25 cellular contexts compared by ENCODE assay signal in genomic region chr3:24435581-24435980, GRCh38. TPM values are rescaled to one million over a fixed set of nuclear protein-coding genes. Genes with fewer than 3 reads are reported as not detected.
"Had no signal": no experiment of that assay in that cellular context is flagged by ENCODE, and none has a peak within 500 bp of the region (broad histone marks: within the 10 kb centered on the region; RNA-seq: fewer than 3 reads in every experiment).

No MANE protein-coding gene starts in this region.

- H3K4me3 ChIP-seq: heart right ventricle, lower lobe of right lung, pancreas, right lobe of liver, smooth muscle cell, thyroid gland, vagina had no signal

- H3K4me2 ChIP-seq: smooth muscle cell had no signal

- H3K4me3 Mint-ChIP-seq: endodermal cell; naive thymus-derived CD8-positive, alpha-beta T cell; neural crest cell; stimulated activated naive CD8-positive, alpha-beta T cell treated with anti-CD3 and anti-CD28 coated beads, Interleukin-15, amount 100 ng/mL, for 72 hours had no signal

- ATAC-seq: esophagus mucosa; foreskin keratinocyte; heart right ventricle; left ventricle myocardium superior; lower lobe of right lung; naive thymus-derived CD8-positive, alpha-beta T cell; pancreas; right lobe of liver; stimulated activated naive CD8-positive, alpha-beta T cell treated with anti-CD3 and anti-CD28 coated beads, Interleukin-15, amount 100 ng/mL, for 72 hours had no signal

- H3K9me3 ChIP-seq: lower lobe of right lung, neutrophil, pancreas, right lobe of liver, thyroid gland, vagina had no signal

- H3K4me1 ChIP-seq: foreskin keratinocyte, lower lobe of right lung, thyroid gland, vagina had no signal

- H3K27ac Mint-ChIP-seq: endodermal cell; naive thymus-derived CD8-positive, alpha-beta T cell; stimulated activated naive CD8-positive, alpha-beta T cell treated with anti-CD3 and anti-CD28 coated beads, Interleukin-15, amount 100 ng/mL, for 72 hours had no signal

- H3K36me3 ChIP-seq: heart right ventricle, lower lobe of right lung, neutrophil, pancreas, right lobe of liver, thyroid gland, vagina had no signal

- DNase-seq: cerebellar nuclear complex; effector CD8-positive, alpha-beta T cell; endodermal cell; foreskin keratinocyte; glutamatergic neuron; heart right ventricle; left ventricle myocardium superior; lower lobe of right lung; naive thymus-derived CD8-positive, alpha-beta T cell; pancreas; right lobe of liver; stimulated activated CD4-positive, alpha-beta T cell treated with anti-CD3 and anti-CD28 coated beads, Interleukin-12 subunit alpha, Interleukin-12 subunit beta, amount 100 ng/mL, for 4 hours; stimulated activated CD4-positive, alpha-beta T cell treated with anti-CD3 and anti-CD28 coated beads, Interleukin-1b, Interleukin-23, amount 100 ng/mL, for 48 hours; stimulated activated CD4-positive, alpha-beta T cell treated with anti-CD3 and anti-CD28 coated beads, Interleukin-4, amount 100 ng/mL, for 1 hour; stimulated activated CD8-positive, alpha-beta memory T cell treated with anti-CD3 and anti-CD28 coated beads, Interleukin-4, amount 100 ng/mL, for 48 hours; stimulated activated naive CD4-positive, alpha-beta T cell; stimulated activated naive CD8-positive, alpha-beta T cell treated with anti-CD3 and anti-CD28 coated beads, Interleukin-15, amount 100 ng/mL, for 72 hours; thyroid gland; trophoblast cell had no signal

- H3K36me3 Mint-ChIP-seq: naive thymus-derived CD8-positive, alpha-beta T cell had no signal

- H3K27me3 ChIP-seq: foreskin keratinocyte, heart right ventricle, neutrophil, pancreas, right lobe of liver, thyroid gland, vagina had no signal

- H3K9me3 Mint-ChIP-seq: endodermal cell, neural crest cell had no signal

- H3K27ac ChIP-seq: epithelial cell of prostate, foreskin keratinocyte, lower lobe of right lung, neutrophil, pancreas, thyroid gland, vagina had no signal

- H3K4me1 Mint-ChIP-seq: naive thymus-derived CD8-positive, alpha-beta T cell; neural crest cell; stimulated activated naive CD8-positive, alpha-beta T cell treated with anti-CD3 and anti-CD28 coated beads, Interleukin-15, amount 100 ng/mL, for 72 hours had no signal

- H3K27me3 Mint-ChIP-seq: stimulated activated naive CD8-positive, alpha-beta T cell treated with anti-CD3 and anti-CD28 coated beads, Interleukin-15, amount 100 ng/mL, for 72 hours had no signal

RNA-seq across cellular contexts. Expression of gene THRB, which starts 59.1 kb away (rescaled TPM):
- total RNA-seq: naive thymus-derived CD8-positive, alpha-beta T cell had no signal
- polyA plus RNA-seq: naive thymus-derived CD8-positive, alpha-beta T cell had no signal
